ENCODE assay signal across 1 cellular context in genomic region chr11:98307827-98308491, GRCh38.
TF ChIP-seq lines count a peak whose summit lies in the region.

No MANE protein-coding gene starts in this region.

TF ChIP-seq in K562, 482 proteins besides CTCF, POLR2A, EP300 and RAD21 (continued from another document and continues in another):
- TF ChIP-seq CHD7 (IDR thresholded peaks at IDR 0.05; ENCODE audit: low read depth, low read length) = no peak
- no peak for TF ChIP-seq SRSF7 (optimal IDR thresholded peaks at IDR 0.05; ENCODE audit: low read depth, low read length)
- TF ChIP-seq CBX3 (IDR thresholded peaks at IDR 0.05; ENCODE audit: borderline replicate concordance in 1 of 2, low read length in 2 of 2) = no peak
- 0 out of 2 replicates have a peak, but pooled peaks have one; percentile 10 for TF ChIP-seq PKNOX1 (IDR thresholded peaks at IDR 0.05)
- TF ChIP-seq MTF1 (CRISPR knock-in tag; IDR thresholded peaks at IDR 0.05; ENCODE audit: borderline replicate concordance) = no peak
- TF ChIP-seq ZFPM2 (CRISPR knock-in tag; IDR thresholded peaks at IDR 0.05) = no peak
- TF ChIP-seq ARID4B (CRISPR knock-in tag; IDR thresholded peaks at IDR 0.05) = no peak
- TF ChIP-seq SNIP1 (IDR thresholded peaks at IDR 0.05; ENCODE audit: low read depth) = no peak
- no peak for TF ChIP-seq NFE2 (IDR thresholded peaks at IDR 0.05; ENCODE audit: low read depth)
- no peak for TF ChIP-seq PTRF (tag; IDR thresholded peaks at IDR 0.05)
- TF ChIP-seq U2AF2 (optimal IDR thresholded peaks at IDR 0.05; ENCODE audit: low read depth, low read length) = no peak
- TF ChIP-seq MCM7 (IDR thresholded peaks at IDR 0.05) = no peak
- TF ChIP-seq CSDE1 (IDR thresholded peaks at IDR 0.05) = no peak
- no peak for TF ChIP-seq MLLT1 (IDR thresholded peaks at IDR 0.05)
- TF ChIP-seq MYNN (IDR thresholded peaks at IDR 0.05) = no peak
- no peak for TF ChIP-seq MYNN (CRISPR knock-in tag; IDR thresholded peaks at IDR 0.05)
- no peak for TF ChIP-seq FOXJ3 (CRISPR knock-in tag; IDR thresholded peaks at IDR 0.05)
- no peak for TF ChIP-seq BRF1 (IDR thresholded peaks at IDR 0.05; ENCODE audit: borderline replicate concordance, extremely low read depth, insufficient read length)
- TF ChIP-seq NFXL1 (CRISPR knock-in tag; IDR thresholded peaks at IDR 0.05) = no peak
- TF ChIP-seq SMARCA4 (IDR thresholded peaks at IDR 0.05) = 0 out of 2 replicates have a peak, but pooled peaks have one; percentile 38
- no peak for TF ChIP-seq PHF8 (IDR thresholded peaks at IDR 0.05; ENCODE audit: borderline replicate concordance, low read length)
- no peak for TF ChIP-seq EGR1 (conservative IDR thresholded peaks at IDR 0.05)
- no peak for TF ChIP-seq ELF2 (CRISPR knock-in tag; IDR thresholded peaks at IDR 0.05)
- no peak for TF ChIP-seq TFE3 (CRISPR knock-in tag; IDR thresholded peaks at IDR 0.05)
- TF ChIP-seq ZNF311 (CRISPR knock-in tag; IDR thresholded peaks at IDR 0.05) = no peak
- TF ChIP-seq ETS2 (tag; IDR thresholded peaks at IDR 0.05; ENCODE audit: borderline replicate concordance, poor library complexity, severe bottlenecking) = no peak
- TF ChIP-seq PBX2 (CRISPR knock-in tag; IDR thresholded peaks at IDR 0.05; ENCODE audit: low read depth) = no peak
- TF ChIP-seq PBX2 (tag; conservative IDR thresholded peaks at IDR 0.05; ENCODE audit: low read depth) = peak; percentile 26; the same call in 1 of the 2 replicates
- TF ChIP-seq KDM2B (CRISPR knock-in tag; IDR thresholded peaks at IDR 0.05) = no peak
- TF ChIP-seq PHF21A (IDR thresholded peaks at IDR 0.05; ENCODE audit: borderline replicate concordance, low read depth) = no peak
- TF ChIP-seq PHB2 (IDR thresholded peaks at IDR 0.05; ENCODE audit: low read depth) = no peak
